Comparison of ENCODE assay signal across 1 cellular context in genomic region chr18:11323359-11323819, GRCh38.
TF ChIP-seq lines count a peak whose summit lies in the region.

No MANE protein-coding gene starts in this region.

TF ChIP-seq in GM23338, 12 proteins besides CTCF, POLR2A, EP300 and RAD21 (continued from another document):
- TF ChIP-seq REST (IDR thresholded peaks at IDR 0.05; ENCODE audit: unreplicated experiment) (no peak), EZH2 (IDR thresholded peaks at IDR 0.05; ENCODE audit: low read depth, unreplicated experiment) (no peak), ZNF462 (CRISPR knock-in tag; IDR thresholded peaks at IDR 0.05) (no peak), NANOG (IDR thresholded peaks at IDR 0.05; ENCODE audit: borderline replicate concordance) (no peak), ZNF331 (CRISPR knock-in tag; IDR thresholded peaks at IDR 0.05; ENCODE audit: low read depth) (no peak)
